20 cellular contexts compared by ENCODE assay signal in genomic region chr3:112667599-112667998, GRCh38.
"Had no signal": no experiment of that assay in that cellular context is flagged by ENCODE, and none has a peak within 500 bp of the region (broad histone marks: within the 10 kb centered on the region; RNA-seq: fewer than 3 reads in every experiment).

No MANE protein-coding gene starts in this region.

- H3K9me3 Mint-ChIP-seq: immature natural killer cell; stimulated activated memory B cell treated with anti-CD40 and anti-IgM and Interleukin-4, amounts not matched to agents 10 μg/mL and 1 μg/mL and 100 μg/mL, for 72 hours; stimulated activated naive CD8-positive, alpha-beta T cell treated with anti-CD3 and anti-CD28 coated beads, Interleukin-15, Interleukin-2, amounts not matched to agents 100 ng/mL and 50 ng/mL, for 24 hours had no signal

- H3K27ac ChIP-seq: gastrocnemius medialis, neutrophil, psoas muscle, right lobe of liver, tibial artery, upper lobe of right lung, vagina had no signal

- H3K36me3 Mint-ChIP-seq: immature natural killer cell; stimulated activated memory B cell treated with anti-CD40 and anti-IgM and Interleukin-4, amounts not matched to agents 10 μg/mL and 1 μg/mL and 100 μg/mL, for 72 hours had no signal

- H3K4me1 ChIP-seq: gastrocnemius medialis, psoas muscle, right lobe of liver had no signal

- H3K4me3 Mint-ChIP-seq: immature natural killer cell; naive B cell; stimulated activated memory B cell treated with anti-CD40 and anti-IgM and Interleukin-4, amounts not matched to agents 10 μg/mL and 1 μg/mL and 100 μg/mL, for 72 hours; stimulated activated naive CD8-positive, alpha-beta T cell treated with anti-CD3 and anti-CD28 coated beads, Interleukin-15, Interleukin-2, amounts not matched to agents 100 ng/mL and 50 ng/mL, for 24 hours had no signal

- ATAC-seq: esophagus mucosa; gastrocnemius medialis; heart right ventricle; left colon; left ventricle myocardium superior; psoas muscle; right lobe of liver; stimulated activated memory B cell treated with anti-CD40 and anti-IgM and Interleukin-4, amounts not matched to agents 10 μg/mL and 1 μg/mL and 100 μg/mL, for 72 hours; upper lobe of right lung had no signal

- H3K27me3 Mint-ChIP-seq: stimulated activated naive CD8-positive, alpha-beta T cell treated with anti-CD3 and anti-CD28 coated beads, Interleukin-15, Interleukin-2, amounts not matched to agents 100 ng/mL and 50 ng/mL, for 24 hours had no signal

- H3K4me3 ChIP-seq: gastrocnemius medialis, heart right ventricle, psoas muscle, right lobe of liver, tibial artery, upper lobe of right lung, vagina had no signal

- H3K9me3 ChIP-seq: gastrocnemius medialis, heart right ventricle, neutrophil, psoas muscle, right lobe of liver, tibial artery, upper lobe of right lung, vagina had no signal

- DNase-seq: effector memory CD4-positive, alpha-beta T cell; gastrocnemius medialis; heart right ventricle; immature natural killer cell; left colon; left ventricle myocardium superior; mesendoderm; naive B cell; psoas muscle; retina; right lobe of liver; stimulated activated CD4-positive, alpha-beta T cell treated with anti-CD3 and anti-CD28 coated beads, Interleukin-4, amount 100 ng/mL, for 1 hour; stimulated activated CD8-positive, alpha-beta memory T cell treated with anti-CD3 and anti-CD28 coated beads, Interleukin-4, amount 100 ng/mL, for 48 hours; tibial artery; upper lobe of right lung had no signal

- H3K27me3 ChIP-seq: gastrocnemius medialis, heart right ventricle, neutrophil, right lobe of liver, tibial artery, upper lobe of right lung, vagina had no signal

- H3K36me3 ChIP-seq: gastrocnemius medialis, heart right ventricle, neutrophil, right lobe of liver, tibial artery, upper lobe of right lung, vagina had no signal

- H3K4me1 Mint-ChIP-seq: naive B cell had no signal

- H3K27ac Mint-ChIP-seq: stimulated activated memory B cell treated with anti-CD40 and anti-IgM and Interleukin-4, amounts not matched to agents 10 μg/mL and 1 μg/mL and 100 μg/mL, for 72 hours; stimulated activated naive CD8-positive, alpha-beta T cell treated with anti-CD3 and anti-CD28 coated beads, Interleukin-15, Interleukin-2, amounts not matched to agents 100 ng/mL and 50 ng/mL, for 24 hours had no signal
